In the genomic region with DNA sequence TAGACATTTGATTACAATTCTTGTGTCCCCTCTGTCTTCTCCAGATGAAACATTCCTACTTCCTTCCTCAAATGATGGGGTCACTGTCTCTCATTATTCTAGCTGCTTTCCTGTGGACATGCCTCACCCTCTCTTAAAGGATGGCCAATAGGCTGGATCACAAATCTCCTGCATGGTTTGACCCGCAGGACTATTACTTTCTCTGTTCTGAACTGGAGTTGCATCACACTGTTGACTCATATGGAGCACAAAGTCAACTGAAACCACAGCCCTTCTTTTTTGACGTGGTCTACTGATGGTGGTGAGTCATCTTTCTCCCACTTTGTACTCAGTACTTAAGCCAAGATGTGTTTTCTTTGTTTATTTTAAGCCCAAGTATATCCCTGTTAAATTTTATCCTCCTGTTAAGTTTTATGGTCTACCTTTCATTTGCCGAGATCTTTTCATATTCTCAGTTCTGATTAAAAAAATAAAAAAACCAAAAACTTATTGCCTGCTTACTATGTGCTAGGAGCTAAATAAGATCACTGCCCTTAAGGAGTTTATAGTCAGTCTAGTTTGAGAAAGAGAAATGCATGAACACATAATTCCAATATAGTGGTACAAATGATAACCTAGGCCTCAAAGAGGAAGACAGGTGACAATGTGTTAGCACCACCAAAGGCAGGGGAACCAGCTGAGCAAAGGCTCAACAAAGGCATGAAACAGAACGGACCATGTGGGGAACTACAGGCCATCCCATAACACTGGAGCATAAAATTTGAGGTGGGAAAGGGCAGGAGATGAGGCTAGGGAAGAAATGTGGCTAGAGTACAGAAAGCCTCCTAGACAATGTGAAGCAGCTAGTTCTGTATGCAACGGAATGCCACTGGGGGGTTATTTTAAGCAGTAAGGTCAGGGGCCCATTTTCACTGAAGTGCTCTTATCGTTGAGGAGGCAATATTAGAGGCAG, we compare ENCODE assay signal across 8 cellular contexts.
DNase-seq lines count a peak whose midpoint lies in the region; ATAC-seq and TF ChIP-seq lines count a peak whose summit lies in the region.

No MANE protein-coding gene starts in this region.

- H3K9me3 ChIP-seq in DND-41 (ENCODE audit: insufficient read depth, low read length, severe bottlenecking) (no peaks in the 10 kb centered on the region), Karpas-422 (ENCODE audit: low read length) (no peaks in the 10 kb centered on the region)

- H3K27me3 ChIP-seq in DND-41 (ENCODE audit: insufficient read depth, low read length, poor library complexity), result no peaks in the 10 kb centered on the region
- no peaks in the 10 kb centered on the region for H3K27me3 ChIP-seq in Karpas-422 (ENCODE audit: low read length)

- POLR2A ChIA-PET in naive thymus-derived CD8-positive, alpha-beta T cell (lab: Charles Lee), result no interaction called here

- no peak overlapping the region for H3K4me2 ChIP-seq in DND-41 (ENCODE audit: insufficient read depth, low read length)
- no peak overlapping the region for H3K4me2 ChIP-seq in Karpas-422 (ENCODE audit: low read depth, low read length, poor library complexity, severe bottlenecking)

- H3K79me2 ChIP-seq in DND-41 (ENCODE audit: insufficient read depth, low read length) (no peaks in the 10 kb centered on the region), Karpas-422 (ENCODE audit: low read length) (no peaks in the 10 kb centered on the region)

- H3K36me3 Mint-ChIP-seq in T-helper 1 cell treated with Interleukin-12 subunit alpha and Interleukin-12 subunit beta and Interleukin-4 antibody, amounts not matched to agents 30 μg/mL and 1 μg/mL, for 36 hours (ENCODE audit: low read depth), result peaks cover 25% of the 10 kb centered on the region
- H3K36me3 Mint-ChIP-seq in effector memory CD8-positive, alpha-beta T cell (ENCODE audit: insufficient read depth), result peaks cover 20% of the 10 kb centered on the region
- peaks cover 11 to 46% (median 37%) of the 10 kb centered on the region in 3 donors for H3K36me3 Mint-ChIP-seq in naive thymus-derived CD8-positive, alpha-beta T cell
- peaks cover under 1% of the 10 kb centered on the region for H3K36me3 Mint-ChIP-seq in glutamatergic neuron (ENCODE audit: unreplicated experiment)

- H3K4me3 Mint-ChIP-seq in T-helper 1 cell treated with Interleukin-12 subunit alpha and Interleukin-12 subunit beta and Interleukin-4 antibody, amounts not matched to agents 30 μg/mL and 1 μg/mL, for 36 hours, result peak overlapping the region; percentile 16
- no peak overlapping the region for H3K4me3 Mint-ChIP-seq in effector memory CD8-positive, alpha-beta T cell
- peak overlapping the region in 1 of 10 donors; percentile 1 for H3K4me3 Mint-ChIP-seq in naive thymus-derived CD8-positive, alpha-beta T cell
- no peak overlapping the region for H3K4me3 Mint-ChIP-seq in glutamatergic neuron (ENCODE audit: unreplicated experiment)

- no peak overlapping the region for H2AFZ ChIP-seq in DND-41 (ENCODE audit: low read depth, low read length)
- no peak overlapping the region for H2AFZ ChIP-seq in Karpas-422 (ENCODE audit: low read length)

- H3K27ac ChIP-seq in DND-41 (ENCODE audit: low read length) (peak overlapping the region; percentile 80), Karpas-422 (ENCODE audit: low read length) (no peak overlapping the region)

- ATAC-seq in DND-41 (ENCODE audit: insufficient read depth, low read depth) (peak; percentile 99), GM19467 (IDR thresholded peaks at IDR 0.05; ENCODE audit: unreplicated experiment) (peak; percentile 92), HG03520 (IDR thresholded peaks at IDR 0.05; ENCODE audit: unreplicated experiment) (peak; percentile 99)
- ATAC-seq in effector memory CD8-positive, alpha-beta T cell (replicated peaks), result peak; percentile 100
- ATAC-seq in naive thymus-derived CD8-positive, alpha-beta T cell, result peak; percentile 38 to 80

- H3K4me3 ChIP-seq in DND-41 (ENCODE audit: low read depth in 1 of 2, low read length in 2 of 2) (no peak overlapping the region), Karpas-422 (ENCODE audit: low read length) (no peak overlapping the region)

- H3K9me3 Mint-ChIP-seq in T-helper 1 cell treated with Interleukin-12 subunit alpha and Interleukin-12 subunit beta and Interleukin-4 antibody, amounts not matched to agents 30 μg/mL and 1 μg/mL, for 36 hours, result no peaks in the 10 kb centered on the region
- no peaks in the 10 kb centered on the region for H3K9me3 Mint-ChIP-seq in effector memory CD8-positive, alpha-beta T cell
- no peaks in the 10 kb centered on the region for H3K9me3 Mint-ChIP-seq in naive thymus-derived CD8-positive, alpha-beta T cell
- no peaks in the 10 kb centered on the region for H3K9me3 Mint-ChIP-seq in glutamatergic neuron (ENCODE audit: unreplicated experiment)

- H3K27ac Mint-ChIP-seq in T-helper 1 cell treated with Interleukin-12 subunit alpha and Interleukin-12 subunit beta and Interleukin-4 antibody, amounts not matched to agents 30 μg/mL and 1 μg/mL, for 36 hours, result peak overlapping the region; percentile 77
- H3K27ac Mint-ChIP-seq in effector memory CD8-positive, alpha-beta T cell, result peak overlapping the region; percentile 42 to 58
- H3K27ac Mint-ChIP-seq in naive thymus-derived CD8-positive, alpha-beta T cell, result peak overlapping the region in 6 of 10 donors; percentile 12 to 90 (median 67)
- H3K27ac Mint-ChIP-seq in glutamatergic neuron (ENCODE audit: unreplicated experiment), result no peak overlapping the region

- H3K4me1 ChIP-seq in DND-41 (ENCODE audit: insufficient read depth, low read length) (peaks cover 25% of the 10 kb centered on the region), Karpas-422 (ENCODE audit: low read length) (no peaks in the 10 kb centered on the region)

- peak; percentile 68 for DNase-seq in DND-41
- peak in 1 of 3 experiments; percentile 3 for DNase-seq in effector memory CD8-positive, alpha-beta T cell
- peak in 1 of 10 donors; percentile 16 for DNase-seq in naive thymus-derived CD8-positive, alpha-beta T cell
- DNase-seq in Karpas-422, result no peak
- DNase-seq in glutamatergic neuron, result no peak

- H3K9me2 ChIP-seq in Karpas-422 (replicated peaks; ENCODE audit: insufficient read depth, low read length), result no peaks in the 10 kb centered on the region

- H3K36me3 ChIP-seq in DND-41 (ENCODE audit: insufficient read depth, low read length) (peaks cover 28% of the 10 kb centered on the region), Karpas-422 (ENCODE audit: insufficient read depth, low read length) (no peaks in the 10 kb centered on the region)

- no peaks in the 10 kb centered on the region for H3K27me3 Mint-ChIP-seq in T-helper 1 cell treated with Interleukin-12 subunit alpha and Interleukin-12 subunit beta and Interleukin-4 antibody, amounts not matched to agents 30 μg/mL and 1 μg/mL, for 36 hours (ENCODE audit: low read depth)
- no peaks in the 10 kb centered on the region for H3K27me3 Mint-ChIP-seq in effector memory CD8-positive, alpha-beta T cell
- H3K27me3 Mint-ChIP-seq in naive thymus-derived CD8-positive, alpha-beta T cell, result no peaks in the 10 kb centered on the region
- no peaks in the 10 kb centered on the region for H3K27me3 Mint-ChIP-seq in glutamatergic neuron (ENCODE audit: unreplicated experiment)

- H4K20me1 ChIP-seq in DND-41 (ENCODE audit: insufficient read depth, low read length) (no peaks in the 10 kb centered on the region), Karpas-422 (ENCODE audit: insufficient read depth, low read depth, low read length) (no peaks in the 10 kb centered on the region)

- TF ChIP-seq CTCF in DND-41 (IDR thresholded peaks at IDR 0.05; ENCODE audit: borderline replicate concordance, extremely low read depth, low read length, poor library complexity, severe bottlenecking), result no peak
- no peak for TF ChIP-seq CTCF in glutamatergic neuron (IDR thresholded peaks at IDR 0.05; ENCODE audit: partially characterized antibody, unreplicated experiment)

- no peak overlapping the region; the same call in 1 of the 2 replicates for H3K9ac ChIP-seq in DND-41 (ENCODE audit: low read depth, low read length)
- no peak overlapping the region for H3K9ac ChIP-seq in Karpas-422 (ENCODE audit: low read length)

- peaks cover 26% of the 10 kb centered on the region for H3K4me1 Mint-ChIP-seq in T-helper 1 cell treated with Interleukin-12 subunit alpha and Interleukin-12 subunit beta and Interleukin-4 antibody, amounts not matched to agents 30 μg/mL and 1 μg/mL, for 36 hours (ENCODE audit: low read depth)
- peaks cover 11 to 13% of the 10 kb centered on the region in 2 donors for H3K4me1 Mint-ChIP-seq in effector memory CD8-positive, alpha-beta T cell (ENCODE audit: low read depth in 2 of 2)
- peaks cover 6 to 14% (median 13%) of the 10 kb centered on the region in 4 donors for H3K4me1 Mint-ChIP-seq in naive thymus-derived CD8-positive, alpha-beta T cell
- H3K4me1 Mint-ChIP-seq in glutamatergic neuron (ENCODE audit: low read depth, unreplicated experiment), result peaks cover 4% of the 10 kb centered on the region
